10 cellular contexts compared by ENCODE assay signal in the genomic region with DNA sequence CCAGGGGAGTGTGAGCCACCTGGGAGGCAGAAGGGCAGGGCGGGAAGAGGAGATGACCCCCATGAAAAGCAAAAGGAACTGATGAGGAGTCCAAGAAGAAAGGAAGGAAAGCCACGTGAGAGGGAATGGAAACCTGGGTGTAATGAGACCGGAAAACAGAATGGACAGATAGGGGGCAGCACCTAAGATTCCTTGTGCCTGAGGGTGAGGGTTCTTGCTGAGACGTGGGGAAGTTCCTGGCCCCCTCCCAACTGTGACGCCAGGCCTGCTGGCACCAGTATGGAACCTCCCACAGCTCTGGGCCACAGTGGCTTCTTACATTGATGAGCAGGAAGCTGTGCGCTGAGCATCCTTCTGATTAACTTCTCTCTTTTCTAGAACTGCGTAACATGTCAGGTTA. TPM values are rescaled to one million over a fixed set of nuclear protein-coding genes. Genes with fewer than 3 reads are reported as not detected.
DNase-seq lines count a peak whose midpoint lies in the region; ATAC-seq, FAIRE-seq and TF ChIP-seq lines count a peak whose summit lies in the region.
"Had no signal": no experiment of that assay in that cellular context is flagged by ENCODE, and none has a peak within 500 bp of the region (broad histone marks: within the 10 kb centered on the region; RNA-seq: fewer than 3 reads in every experiment).

No MANE protein-coding gene starts in this region.

- TF ChIP-seq POLR2A in A549 (IDR thresholded peaks at IDR 0.05; ENCODE audit: low read length): no peak

- H3K36me3 ChIP-seq in brain microvascular endothelial cell (replicated peaks) (no peaks in the 10 kb centered on the region), kidney epithelial cell (ENCODE audit: control insufficient read depth, insufficient read depth, low read length) (no peaks in the 10 kb centered on the region)

- POLR2A ChIA-PET in A549 (lab: Yijun Ruan, JAX): no interaction called here

- TF ChIP-seq RAD21 in A549 (conservative IDR thresholded peaks at IDR 0.05 in 1 of 2, IDR thresholded peaks at IDR 0.05 in 1 of 2): no peak

- FAIRE-seq in A549 (lab: Jason Lieb, UNC): no peak

- H3K27me3 ChIP-seq in brain microvascular endothelial cell (replicated peaks) (no peaks in the 10 kb centered on the region), kidney epithelial cell (ENCODE audit: control insufficient read depth, insufficient read depth, low read length) (no peaks in the 10 kb centered on the region)

- no peaks in the 10 kb centered on the region for H3K9me3 ChIP-seq in A549

- no peak; the same call in 2 of the 3 replicates for TF ChIP-seq CTCF in A549 (IDR thresholded peaks at IDR 0.05)
- peak; percentile 26 for TF ChIP-seq CTCF in HFF-Myc (IDR thresholded peaks at IDR 0.05; ENCODE audit: low read depth, low read length, missing control alignments)
- TF ChIP-seq CTCF in brain microvascular endothelial cell (IDR thresholded peaks at IDR 0.05; ENCODE audit: low read depth, low read length, missing control alignments): peak; percentile 35
- peak; percentile 4 for TF ChIP-seq CTCF in kidney epithelial cell (IDR thresholded peaks at IDR 0.05; ENCODE audit: insufficient read depth, low read length, poor library complexity, severe bottlenecking)

- DNase-seq in A549 (ENCODE audit: low read depth in 1 of 2, low spot score in 1 of 2): peak in 1 of 2 experiments; percentile 49
- DNase-seq in HFF-Myc (ENCODE audit: extremely low read depth, low read depth): peak; percentile 19
- peak; percentile 16 for DNase-seq in brain microvascular endothelial cell
- no peak for DNase-seq in kidney epithelial cell (ENCODE audit: low read depth)
- no peak for DNase-seq in NCI-H748 (lab: John Stamatoyannopoulos, UW; ENCODE audit: unreplicated experiment)
- DNase-seq in NAMALWA (ENCODE audit: low spot score): no peak
- no peak for DNase-seq in GM03348 (ENCODE audit: low spot score)
- DNase-seq: activated CD8-positive, alpha-beta T cell treated with anti-CD3 and anti-CD28 coated beads, Interleukin-2, amount 10 ng/mL, durations not matched to agents 7 days and 5 days; NCI-H748 treated with DMSO at 0.1 percent for 48 hours had no signal

- 78% methylated on average over 7 of the region's 7 CpGs for WGBS in A549 (ENCODE audit: missing lambda C conversion rate)

- ATAC-seq in A549: peak; percentile 30 to 79; a peak in 3 of 6 replicates
- no peak for ATAC-seq in GM21367 (IDR thresholded peaks at IDR 0.05; ENCODE audit: unreplicated experiment)
- ATAC-seq: activated CD8-positive, alpha-beta T cell treated with anti-CD3 and anti-CD28 coated beads, Interleukin-2, amount 10 ng/mL, durations not matched to agents 7 days and 5 days had no signal

- H3K4me3 ChIP-seq in A549: no peak overlapping the region
- H3K4me3 ChIP-seq in HFF-Myc (replicated peaks; ENCODE audit: low read depth, low read length): no peak overlapping the region
- H3K4me3 ChIP-seq in brain microvascular endothelial cell (ENCODE audit: low read depth, low read length): no peak overlapping the region
- no peak overlapping the region for H3K4me3 ChIP-seq in kidney epithelial cell (ENCODE audit: low read depth, low read length)

- H3K4me1 ChIP-seq in A549: no peaks in the 10 kb centered on the region

- TF ChIP-seq EP300 in A549 (IDR thresholded peaks at IDR 0.05): no peak

- CTCF ChIA-PET in A549 (lab: Yijun Ruan, JAX): interaction anchor here (0.8 to 1.5 kb wide), 6 partner anchors 8 to 388 kb away, joined by 3 to 6 read pairs (median 4); no protein-coding TSS in a partner anchor

- no peak overlapping the region for H3K4me2 ChIP-seq in A549

- in situ Hi-C loops in brain microvascular endothelial cell (cut with HindIII; ENCODE audit: low pct_ligation_motif_present, low sequenced_read_pairs): no loop called here

- H3K27ac ChIP-seq in A549 (no peak overlapping the region), brain microvascular endothelial cell (no peak overlapping the region)

TF ChIP-seq in A549, 52 proteins besides CTCF, POLR2A, EP300 and RAD21:
- TF ChIP-seq, protein P1, sequence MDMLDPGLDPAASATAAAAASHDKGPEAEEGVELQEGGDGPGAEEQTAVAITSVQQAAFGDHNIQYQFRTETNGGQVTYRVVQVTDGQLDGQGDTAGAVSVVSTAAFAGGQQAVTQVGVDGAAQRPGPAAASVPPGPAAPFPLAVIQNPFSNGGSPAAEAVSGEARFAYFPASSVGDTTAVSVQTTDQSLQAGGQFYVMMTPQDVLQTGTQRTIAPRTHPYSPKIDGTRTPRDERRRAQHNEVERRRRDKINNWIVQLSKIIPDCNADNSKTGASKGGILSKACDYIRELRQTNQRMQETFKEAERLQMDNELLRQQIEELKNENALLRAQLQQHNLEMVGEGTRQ (IDR thresholded peaks at IDR 0.05): no peak

RNA-seq across cellular contexts. Expression of a gene that starts 30.8 kb away (rescaled TPM):
- polyA plus RNA-seq in A549 (2011; rRNA removed) (25.7 and 28.0 TPM in 2 replicates), A549 (2017; fragmentation: RNase III; extraction: RNeasy Plus Mini Kit Qiagen cat#74134 plus additional on column Dnase treatment) (16.6 to 21.0 TPM (median 18.0 TPM) in 3 replicates)
- 25.5 and 31.4 TPM in 2 replicates for polyA plus RNA-seq in A549 (2012; cell fraction: cytosol; rRNA removed)
- polyA plus RNA-seq in A549 (2012; cell fraction: nucleus; rRNA removed): 12.9 and 19.6 TPM in 2 replicates
- 49.4 and 54.6 TPM in 2 replicates for polyA minus RNA-seq in A549 (2011; rRNA and poly(A)+ RNA removed)
- total RNA-seq in kidney epithelial cell: 46.0 and 69.5 TPM in 2 replicates

Comparison
In these comparisons a context has a peak if more than half of its experiments do, and no peak if none do; other contexts are left out.
1. DNase-seq: peak in HFF-Myc (single experiment) and brain microvascular endothelial cell (single experiment); none in kidney epithelial cell (single experiment), NCI-H748 (single experiment), NAMALWA (single experiment) and GM03348 (single experiment).